ENCODE assay signal across 9 cellular contexts in genomic region chr2:205721057-205721767, GRCh38. TPM values are rescaled to one million over a fixed set of nuclear protein-coding genes. Genes with fewer than 3 reads are reported as not detected.
DNase-seq lines count a peak whose midpoint lies in the region; ATAC-seq, FAIRE-seq and TF ChIP-seq lines count a peak whose summit lies in the region.
"Had no signal": no experiment of that assay in that cellular context is flagged by ENCODE, and none has a peak within 500 bp of the region (broad histone marks: within the 10 kb centered on the region; RNA-seq: fewer than 3 reads in every experiment).

No MANE protein-coding gene starts in this region.

- peak overlapping the region; percentile 21 to 71 (median 34) for H3K27ac Mint-ChIP-seq in nephron

- no peak for TF ChIP-seq POLR2A in K562 (conservative IDR thresholded peaks at IDR 0.05)
- TF ChIP-seq POLR2A in heart left ventricle (IDR thresholded peaks at IDR 0.05), result no peak

- TF ChIP-seq CTCF in K562 (IDR thresholded peaks at IDR 0.05 in 2 of 3, conservative IDR thresholded peaks at IDR 0.05 in 1 of 3; ENCODE audit: insufficient read depth in 2 of 3, low read depth in 1 of 3, low read length in 3 of 3), result 0 out of 6 replicates have a peak, but pooled peaks of 1 of the 3 experiments have one; percentile 19
- peak; percentile 13 to 38 (median 27) for TF ChIP-seq CTCF in nephron (IDR thresholded peaks at IDR 0.05; ENCODE audit: unreplicated experiment in 3 of 3)
- TF ChIP-seq CTCF in heart left ventricle (IDR thresholded peaks at IDR 0.05), result peak in 3 of 12 donors; percentile 14 to 24 (median 21)

- H3K9me3 ChIP-seq in K562 (replicated peaks; ENCODE audit: control insufficient read depth, insufficient read depth, low read depth, low read length) (no peaks in the 10 kb centered on the region), heart left ventricle (no peaks in the 10 kb centered on the region)

- H3K4me1 ChIP-seq in K562 (replicated peaks in 1 of 2; ENCODE audit: control insufficient read depth in 2 of 2, insufficient read depth in 2 of 2, low read length in 2 of 2), result no peaks in the 10 kb centered on the region
- peaks cover 0 to 31% (median 0%) of the 10 kb centered on the region in 12 donors for H3K4me1 ChIP-seq in heart left ventricle

- H3K9me1 ChIP-seq in K562 (ENCODE audit: control insufficient read depth, insufficient read depth, low read length), result no peaks in the 10 kb centered on the region

- no peak overlapping the region for H3K9ac ChIP-seq in K562 (ENCODE audit: insufficient read depth in 1 of 2, low read depth in 2 of 2, low read length in 2 of 2)

- no peak overlapping the region for H3K4me3 ChIP-seq in K562
- no peak overlapping the region for H3K4me3 ChIP-seq in heart left ventricle

- under 1% methylated on average over 14 of the region's 14 CpGs for WGBS in K562 (ENCODE audit: insufficient coverage, low coverage, missing lambda C conversion rate)
- 81 to 87% (median 84%) methylated on average over 12 to 14 of the region's 14 CpGs for WGBS in heart left ventricle, 4 donors

- POLR2A ChIA-PET in K562 (lab: Yijun Ruan, JAX), result interaction anchor here (0.6 to 0.9 kb wide), 2 partner anchors 338 to 855 kb away, joined by 3 read pairs; no protein-coding TSS in a partner anchor

- H4K20me1 ChIP-seq in K562 (replicated peaks; ENCODE audit: control insufficient read depth, insufficient read depth, low read length), result no peaks in the 10 kb centered on the region

- H3K36me3 ChIP-seq in K562 (ENCODE audit: control insufficient read depth, insufficient read depth, low read length) (no peaks in the 10 kb centered on the region), heart left ventricle (peaks cover 0 to 62% (median 25%) of the 10 kb centered on the region in 9 donors)

- peak; percentile 57 for ATAC-seq in HG02981 (IDR thresholded peaks at IDR 0.05; ENCODE audit: unreplicated experiment)
- ATAC-seq in K562, result no peak
- ATAC-seq in HG03280 (IDR thresholded peaks at IDR 0.05; ENCODE audit: unreplicated experiment), result no peak
- no peak for ATAC-seq in heart left ventricle

- in situ Hi-C loops in K562 (cut with MboI), result no loop called here

- BruUV-seq in K562 (replicated peaks; lab: Mats Ljungman, UMichigan), result no TSS peak

- H3K27ac ChIP-seq in K562 (ENCODE audit: extremely low read depth, low read depth, low read length) (no peak overlapping the region), heart left ventricle (peak overlapping the region in 2 of 12 donors; percentile 44 to 53)

- no peak overlapping the region for H3K4me2 ChIP-seq in K562 (ENCODE audit: insufficient read depth, low read length)

- intact Hi-C loops in K562 (cut with micrococcal nuclease), result no loop called here
- intact Hi-C loops in heart left ventricle (cut with DNase I), result no loop called here

- peaks cover 14% of the 10 kb centered on the region for H3K27me3 Mint-ChIP-seq in nephron (ENCODE audit: low read depth)

- H3K4me1 Mint-ChIP-seq in nephron, result peaks cover 68% of the 10 kb centered on the region

- H3K79me2 ChIP-seq in K562 (ENCODE audit: control insufficient read depth, insufficient read depth, low read length), result no peaks in the 10 kb centered on the region

- TF ChIP-seq EP300 in K562 (IDR thresholded peaks at IDR 0.05; ENCODE audit: low read length), result no peak

- H2AFZ ChIP-seq in K562 (ENCODE audit: low read depth, low read length), result no peak overlapping the region

- H3K4me3 Mint-ChIP-seq in nephron, result no peak overlapping the region

- FAIRE-seq in K562 (lab: Jason Lieb, UNC) (no peak), frontal cortex (lab: Jason Lieb, UNC) (no peak)

- H3K9me3 Mint-ChIP-seq in nephron, result no peaks in the 10 kb centered on the region

- peaks cover 46% of the 10 kb centered on the region for H3K36me3 Mint-ChIP-seq in nephron (ENCODE audit: low read depth)

- no peak for TF ChIP-seq RAD21 in K562 (CRISPR knock-in tag; conservative IDR thresholded peaks at IDR 0.05 in 1 of 2, IDR thresholded peaks at IDR 0.05 in 1 of 2)

- DNase-seq in ELF-1 (ENCODE audit: low read depth, low spot score) (peak; percentile 36), K562 (ENCODE audit: extremely low read depth in 1 of 4, low spot score in 3 of 4) (peak; percentile 5 to 23 (median 13)), frontal cortex (ENCODE audit: low spot score in 2 of 2) (no peak), HuH-7.5 (ENCODE audit: low spot score) (no peak), heart left ventricle (no peak)
- DNase-seq: NCI-H1048 had no signal

- H3K27me3 ChIP-seq in K562 (ENCODE audit: control insufficient read depth in 2 of 2, insufficient read depth in 2 of 2, low read length in 2 of 2), result peaks cover 0 to 5% of the 10 kb centered on the region in 2 experiments; a peak in 2 of 5 replicates
- H3K27me3 ChIP-seq in heart left ventricle, result no peaks in the 10 kb centered on the region

- CTCF ChIA-PET in K562 (lab: Yijun Ruan, JAX; ENCODE audit: low intra/inter-chr PET ratio), result no interaction called here

TF ChIP-seq in K562, 482 proteins besides CTCF, POLR2A, EP300 and RAD21:
- TF ChIP-seq, protein P1, sequence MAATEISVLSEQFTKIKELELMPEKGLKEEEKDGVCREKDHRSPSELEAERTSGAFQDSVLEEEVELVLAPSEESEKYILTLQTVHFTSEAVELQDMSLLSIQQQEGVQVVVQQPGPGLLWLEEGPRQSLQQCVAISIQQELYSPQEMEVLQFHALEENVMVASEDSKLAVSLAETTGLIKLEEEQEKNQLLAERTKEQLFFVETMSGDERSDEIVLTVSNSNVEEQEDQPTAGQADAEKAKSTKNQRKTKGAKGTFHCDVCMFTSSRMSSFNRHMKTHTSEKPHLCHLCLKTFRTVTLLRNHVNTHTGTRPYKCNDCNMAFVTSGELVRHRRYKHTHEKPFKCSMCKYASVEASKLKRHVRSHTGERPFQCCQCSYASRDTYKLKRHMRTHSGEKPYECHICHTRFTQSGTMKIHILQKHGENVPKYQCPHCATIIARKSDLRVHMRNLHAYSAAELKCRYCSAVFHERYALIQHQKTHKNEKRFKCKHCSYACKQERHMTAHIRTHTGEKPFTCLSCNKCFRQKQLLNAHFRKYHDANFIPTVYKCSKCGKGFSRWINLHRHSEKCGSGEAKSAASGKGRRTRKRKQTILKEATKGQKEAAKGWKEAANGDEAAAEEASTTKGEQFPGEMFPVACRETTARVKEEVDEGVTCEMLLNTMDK (IDR thresholded peaks at IDR 0.05; ENCODE audit: borderline replicate concordance, insufficient read depth, low read depth, low read length, poor library complexity, severe bottlenecking), result peak; percentile 43
- TF ChIP-seq GABPB2 (CRISPR knock-in tag; conservative IDR thresholded peaks at IDR 0.05), result no peak

RNA-seq across cellular contexts. Expression of gene NRP2, which starts 38.9 kb away (rescaled TPM):
- total RNA-seq in K562 (2011; cell fraction: chromatin; rRNA removed; ENCODE audit: low replicate concordance), result not detected in 2 replicates
- total RNA-seq in K562 (2011; cell fraction: nucleolus; rRNA removed), result not detected in 2 replicates
- total RNA-seq in K562 (2011; cell fraction: nucleoplasm; rRNA removed), result not detected in 2 replicates
- 0.05 TPM in 1 of 2 replicates, not detected in the other for total RNA-seq in K562 (2014; rRNA removed)
- total RNA-seq in K562 (2014; rRNA removed; fragmentation: Illumina TruSeq; extraction: Trizol), result not detected in 2 replicates
- total RNA-seq in K562 (2015; rRNA removed; fragmentation: Illumina TruSeq; extraction: Trizol), result not detected in 2 replicates
- 0.13 and 0.31 TPM in 2 replicates for total RNA-seq in K562 (2021)
- polyA plus RNA-seq in K562 (2011; rRNA removed), result not detected in 2 replicates
- polyA plus RNA-seq in K562 (2011; cell fraction: cytosol; rRNA removed), result 0.01 and 0.04 TPM in 2 replicates
- not detected in 2 replicates for polyA plus RNA-seq in K562 (2011; cell fraction: nucleus; rRNA removed)
- 0.01 and 0.06 TPM in 2 replicates for polyA plus RNA-seq in K562 (2012)
- polyA plus RNA-seq in K562 (2014; fragmentation: Illumina TruSeq; extraction: Trizol), result 0.15 TPM in 1 of 2 replicates, not detected in the other
- polyA plus RNA-seq in K562 (2014; fragmentation: Nextera tagmentation; extraction: Ambion mirVana), result not detected
- polyA plus RNA-seq in K562 (2014; rRNA removed), result 0.16 TPM in 1 of 2 replicates, not detected in the other
- not detected in 2 replicates for polyA minus RNA-seq in K562 (2011; rRNA and poly(A)+ RNA removed)
- not detected in 2 replicates for polyA minus RNA-seq in K562 (2011; cell fraction: cytosol; rRNA and poly(A)+ RNA removed)
- not detected in 2 replicates for polyA minus RNA-seq in K562 (2011; cell fraction: nucleus; rRNA and poly(A)+ RNA removed)
- 26.1 TPM for total RNA-seq in frontal cortex
- total RNA-seq in heart left ventricle, result 10 to 100 TPM in 4 of 9 donors, 1 to 10 TPM in 5; 3.1 to 57.5 (median 6.9) TPM
- polyA plus RNA-seq in heart left ventricle, result 1 to 10 TPM; 2.0 to 3.6 TPM

Comparison
In these comparisons a context has a peak if more than half of its experiments do, and no peak if none do; other contexts are left out.
1. DNase-seq: peak in ELF-1 (single experiment) and K562 (4 of 4); none in frontal cortex (0 of 2), HuH-7.5 (single experiment) and heart left ventricle (0 of 5).